21 cellular contexts compared by ENCODE assay signal in the genomic region with DNA sequence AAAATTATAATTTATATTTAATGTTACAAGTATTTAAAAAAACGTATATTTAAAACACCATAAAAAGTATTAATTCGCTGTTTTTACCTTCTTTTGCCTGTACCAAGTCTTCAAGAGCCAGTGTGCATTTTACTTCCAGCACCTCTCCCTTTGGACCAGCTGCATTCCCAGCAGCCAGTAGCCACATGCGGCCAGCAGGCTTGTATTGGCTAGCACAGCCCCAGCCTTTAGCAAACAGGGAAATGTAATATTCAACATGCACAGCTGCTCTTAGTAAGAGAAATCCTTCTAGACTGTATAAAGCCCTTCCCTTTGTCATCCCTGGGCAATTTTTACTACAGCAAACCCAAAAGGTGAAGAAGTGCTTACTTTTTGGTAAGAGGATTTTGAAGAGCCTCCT. TPM values are rescaled to one million over a fixed set of nuclear protein-coding genes. Genes with fewer than 3 reads are reported as not detected.
"Had no signal": no experiment of that assay in that cellular context is flagged by ENCODE, and none has a peak within 500 bp of the region (broad histone marks: within the 10 kb centered on the region; RNA-seq: fewer than 3 reads in every experiment).

No MANE protein-coding gene starts in this region.

- H3K27me3 ChIP-seq: dorsolateral prefrontal cortex, neural progenitor cell, ovary, spleen had no signal

- ATAC-seq: activated CD4-positive, alpha-beta T cell treated with anti-CD3 and anti-CD28 coated beads for 36 hours; left cardiac atrium; stimulated activated naive B cell treated with anti-CD40 and anti-IgM and Interleukin-4, amounts not matched to agents 10 μg/mL and 1 μg/mL and 100 μg/mL, for 72 hours had no signal

- H3K4me3 Mint-ChIP-seq: activated CD4-positive, alpha-beta memory T cell treated with anti-CD3 and anti-CD28 coated beads, Interleukin-2, amount 10 ng/mL, durations not matched to agents 7 days and 5 days; activated CD4-positive, alpha-beta T cell treated with anti-CD3 and anti-CD28 coated beads for 36 hours; activated naive CD8-positive, alpha-beta T cell; neural progenitor cell; stimulated activated naive B cell treated with anti-CD40 and anti-IgM and Interleukin-4, amounts not matched to agents 10 μg/mL and 1 μg/mL and 100 μg/mL, for 72 hours; type B pancreatic cell had no signal

- DNase-seq: activated CD4-positive, alpha-beta memory T cell treated with anti-CD3 and anti-CD28 coated beads, Interleukin-2, amount 10 ng/mL, durations not matched to agents 7 days and 5 days; activated CD4-positive, alpha-beta T cell treated with anti-CD3 and anti-CD28 coated beads for 36 hours; activated gamma-delta T cell; activated T-cell treated with anti-CD3 and anti-CD28 coated beads, Interleukin-2, amount 50 U/mL, for 48 hours; amygdala; dorsolateral prefrontal cortex; head of caudate nucleus; left cardiac atrium; mesendoderm; ovary; retina; spleen; stimulated activated CD4-positive, alpha-beta T cell treated with anti-CD3 and anti-CD28 coated beads, Interleukin-1b, Interleukin-23, amount 100 ng/mL, for 48 hours; stimulated activated naive B cell treated with anti-CD40 and anti-IgM and Interleukin-4, amounts not matched to agents 10 μg/mL and 1 μg/mL and 100 μg/mL, for 72 hours; substantia nigra; T-helper 1 cell had no signal

- H3K9me3 Mint-ChIP-seq: activated CD4-positive, alpha-beta memory T cell treated with anti-CD3 and anti-CD28 coated beads, Interleukin-2, amount 10 ng/mL, durations not matched to agents 7 days and 5 days; brain; neural progenitor cell; stimulated activated naive B cell treated with anti-CD40 and anti-IgM and Interleukin-4, amounts not matched to agents 10 μg/mL and 1 μg/mL and 100 μg/mL, for 72 hours; type B pancreatic cell had no signal

- H3K4me1 ChIP-seq: neural progenitor cell had no signal

- H3K36me3 ChIP-seq: neural progenitor cell, ovary had no signal

- H3K4me3 ChIP-seq: dorsolateral prefrontal cortex, neural progenitor cell, ovary, spleen had no signal

- H3K9me3 ChIP-seq: ovary, spleen had no signal

- H3K27ac Mint-ChIP-seq: activated CD4-positive, alpha-beta memory T cell treated with anti-CD3 and anti-CD28 coated beads, Interleukin-2, amount 10 ng/mL, durations not matched to agents 7 days and 5 days; activated CD4-positive, alpha-beta T cell treated with anti-CD3 and anti-CD28 coated beads for 36 hours; activated naive CD8-positive, alpha-beta T cell; neural progenitor cell; type B pancreatic cell had no signal

- H3K27me3 Mint-ChIP-seq: activated CD4-positive, alpha-beta memory T cell treated with anti-CD3 and anti-CD28 coated beads, Interleukin-2, amount 10 ng/mL, durations not matched to agents 7 days and 5 days; activated CD4-positive, alpha-beta T cell treated with anti-CD3 and anti-CD28 coated beads for 36 hours; activated naive CD8-positive, alpha-beta T cell; brain; stimulated activated naive B cell treated with anti-CD40 and anti-IgM and Interleukin-4, amounts not matched to agents 10 μg/mL and 1 μg/mL and 100 μg/mL, for 72 hours; type B pancreatic cell had no signal

- H3K27ac ChIP-seq: dorsolateral prefrontal cortex, neural progenitor cell, VCaP had no signal

RNA-seq across cellular contexts. Expression of a gene that starts 14.9 kb away (rescaled TPM):
- total RNA-seq: activated CD4-positive, alpha-beta T cell treated with anti-CD3 and anti-CD28 coated beads for 36 hours had no signal

RNA-seq across cellular contexts. Expression of a gene that starts 39.2 kb away (rescaled TPM):
- total RNA-seq: activated CD4-positive, alpha-beta memory T cell treated with anti-CD3 and anti-CD28 coated beads, Interleukin-2, amount 10 ng/mL, durations not matched to agents 7 days and 5 days; activated CD4-positive, alpha-beta T cell treated with anti-CD3 and anti-CD28 coated beads for 36 hours had no signal

RNA-seq across cellular contexts. Expression of a gene that starts 47.9 kb away (rescaled TPM):
- total RNA-seq: activated CD4-positive, alpha-beta memory T cell treated with anti-CD3 and anti-CD28 coated beads, Interleukin-2, amount 10 ng/mL, durations not matched to agents 7 days and 5 days; activated CD4-positive, alpha-beta T cell treated with anti-CD3 and anti-CD28 coated beads for 36 hours had no signal
